Comparison of ENCODE assay signal across 20 cellular contexts in genomic region chr20:4043329-4043728, GRCh38.
"Had no signal": no experiment of that assay in that cellular context is flagged by ENCODE, and none has a peak within 500 bp of the region (broad histone marks: within the 10 kb centered on the region; RNA-seq: fewer than 3 reads in every experiment).

No MANE protein-coding gene starts in this region.

- DNase-seq: Kasumi-1, KG1, MM.1S, NCI-H1092 treated with DMSO at 0.1 percent for 48 hours, NCI-H1436, NCI-H187, NCI-H2029, NCI-H2081 treated with DMSO at 0.1 percent for 48 hours, NCI-H2171, NCI-H226, NCI-H446, NCI-H510A, NCI-H524 treated with DMSO at 0.1 percent for 48 hours, NCI-H69, NCI-H774, RPMI8226, SHP77, SK-N-SH, SW 1271 had no signal

- H3K4me2 ChIP-seq: SK-N-SH had no signal

- H3K9ac ChIP-seq: SK-N-SH had no signal

- H3K9me3 ChIP-seq: SK-N-SH had no signal

- FAIRE-seq: RCC 7860 had no signal
